8 cellular contexts compared by ENCODE assay signal in the genomic region with DNA sequence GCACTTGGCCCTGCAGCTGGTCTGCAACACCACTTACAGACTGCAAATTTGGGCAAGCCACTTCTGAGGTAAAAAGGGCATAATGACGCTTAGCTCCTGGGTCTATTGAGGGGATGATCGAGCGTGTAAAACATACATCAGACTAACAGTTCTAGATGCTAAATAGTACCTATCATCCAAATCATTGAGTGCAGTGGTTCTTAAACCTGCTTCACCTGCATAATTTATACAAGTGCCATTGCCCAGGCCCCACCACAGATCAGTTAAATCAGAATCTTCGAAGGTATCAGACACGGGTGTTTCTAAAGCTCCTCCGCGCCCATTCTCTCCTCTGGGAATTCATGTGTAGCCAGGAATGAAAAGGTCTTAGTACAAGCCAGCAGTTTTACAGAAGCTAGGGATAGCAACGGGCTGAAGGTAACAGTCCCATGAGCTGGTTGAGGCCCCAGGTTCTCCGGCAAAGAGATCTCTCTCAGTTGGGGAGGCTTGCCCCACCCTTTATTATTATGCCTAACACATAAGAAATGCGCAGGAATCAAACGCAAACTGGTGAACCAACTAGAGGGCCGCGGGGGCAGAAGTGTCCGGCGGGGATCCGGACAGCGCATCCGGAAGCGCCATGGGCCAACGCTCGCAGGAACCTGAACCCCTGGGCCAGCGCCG. TPM values are rescaled to one million over a fixed set of nuclear protein-coding genes. Genes with fewer than 3 reads are reported as not detected.
A peak's percentile ranks its signal among the peaks of the same experiment; 100 is the strongest.
DNase-seq lines count a peak whose midpoint lies in the region; ATAC-seq lines count a peak whose summit lies in the region.

No MANE protein-coding gene starts in this region.

- peaks cover 2% of the 10 kb centered on the region; the same call in 1 of the 2 replicates for H3K36me3 ChIP-seq in ES-I3 (ENCODE audit: insufficient read depth, low read length)
- H3K36me3 ChIP-seq in Karpas-422 (ENCODE audit: insufficient read depth, low read length), result peaks cover 12% of the 10 kb centered on the region; the same call in 1 of the 2 replicates
- peaks cover 7% of the 10 kb centered on the region for H3K36me3 ChIP-seq in ectodermal cell (ENCODE audit: control insufficient read depth, insufficient read depth, low read length)
- peaks cover 13% of the 10 kb centered on the region for H3K36me3 ChIP-seq in neuron (ENCODE audit: insufficient read depth, low read length)

- peaks cover 34% of the 10 kb centered on the region for H3K79me2 ChIP-seq in Karpas-422 (ENCODE audit: low read length)

- H3K9me2 ChIP-seq in Karpas-422 (replicated peaks; ENCODE audit: insufficient read depth, low read length), result no peaks in the 10 kb centered on the region

- H3K4me3 ChIP-seq in Karpas-422 (ENCODE audit: low read length), result peak overlapping the region; percentile 86
- H3K4me3 ChIP-seq in ectodermal cell (ENCODE audit: insufficient read depth, low read depth, low read length), result peak overlapping the region; percentile 90
- H3K4me3 ChIP-seq in neuron (ENCODE audit: low read length), result peak overlapping the region; percentile 81

- H3K27ac ChIP-seq in Karpas-422 (ENCODE audit: low read length), result peak overlapping the region; percentile 49
- H3K27ac ChIP-seq in ectodermal cell (ENCODE audit: insufficient read depth, low read depth, low read length, poor library complexity, severe bottlenecking), result no peak overlapping the region

- H3K4me1 ChIP-seq in ES-I3 (ENCODE audit: insufficient read depth, low read length) (no peaks in the 10 kb centered on the region), Karpas-422 (ENCODE audit: low read length) (peaks cover 34% of the 10 kb centered on the region), ectodermal cell (ENCODE audit: control insufficient read depth, insufficient read depth, low read length) (peaks cover 12% of the 10 kb centered on the region), neuron (ENCODE audit: insufficient read depth, low read length) (peaks cover 16% of the 10 kb centered on the region)

- peak overlapping the region; percentile 29; the same call in 1 of the 2 replicates for H2AFZ ChIP-seq in Karpas-422 (ENCODE audit: low read length)
- peak overlapping the region; percentile 42 for H2AFZ ChIP-seq in neuron (ENCODE audit: low read depth, low read length)

- WGBS in ectodermal cell, 2 experiments, result 16 to 17% methylated on average over 23 of the region's 23 CpGs

- H3K27me3 ChIP-seq in Karpas-422 (ENCODE audit: low read length), result no peaks in the 10 kb centered on the region
- H3K27me3 ChIP-seq in ectodermal cell (ENCODE audit: control insufficient read depth, insufficient read depth, low read length, poor library complexity, severe bottlenecking), result peaks cover 4% of the 10 kb centered on the region
- H3K27me3 ChIP-seq in neuron (ENCODE audit: insufficient read depth, low read length), result no peaks in the 10 kb centered on the region

- H4K20me1 ChIP-seq in Karpas-422 (ENCODE audit: insufficient read depth, low read depth, low read length), result peaks cover 14% of the 10 kb centered on the region; the same call in 1 of the 2 replicates

- no peaks in the 10 kb centered on the region for H3K9me3 ChIP-seq in ES-I3 (ENCODE audit: control insufficient read depth, insufficient read depth, low read length)
- H3K9me3 ChIP-seq in Karpas-422 (ENCODE audit: low read length), result no peaks in the 10 kb centered on the region
- no peaks in the 10 kb centered on the region for H3K9me3 ChIP-seq in ectodermal cell (ENCODE audit: control insufficient read depth, low read length)
- no peaks in the 10 kb centered on the region for H3K9me3 ChIP-seq in neuron (ENCODE audit: low read length)

- peak; percentile 50 for ATAC-seq in GM21529 (IDR thresholded peaks at IDR 0.05; ENCODE audit: unreplicated experiment)

- H3K9ac ChIP-seq in ES-I3 (ENCODE audit: low read depth, low read length) (peak overlapping the region; percentile 75), Karpas-422 (ENCODE audit: low read length) (peak overlapping the region; percentile 90)

- DNase-seq in Karpas-422, result peak; percentile 54
- DNase-seq in GDM1 (lab: John Stamatoyannopoulos, UW), result no peak
- no peak for DNase-seq in NAMALWA (ENCODE audit: low spot score)
- no peak for DNase-seq in DMS153 treated with DMSO at 0.1 percent for 48 hours (lab: John Stamatoyannopoulos, UW; ENCODE audit: unreplicated experiment)

- H3K4me2 ChIP-seq in Karpas-422 (ENCODE audit: low read depth, low read length, poor library complexity, severe bottlenecking), result peak overlapping the region; percentile 91

RNA-seq across cellular contexts. Expression of gene RNF181, which starts 0.7 kb away (rescaled TPM):
- total RNA-seq in Karpas-422 (2014; rRNA removed; shearing (Covaris generic); ENCODE audit: low replicate concordance), result 332 and 398 TPM in 2 replicates
- polyA plus RNA-seq in ectodermal cell (2013, experiment 1 of 4), result 89.3 TPM
- 95.3 TPM for polyA plus RNA-seq in ectodermal cell (2013, experiment 2 of 4)
- 89.7 TPM for polyA plus RNA-seq in ectodermal cell (2013, experiment 3 of 4)
- 108 TPM for polyA plus RNA-seq in ectodermal cell (2013, experiment 4 of 4)

RNA-seq across cellular contexts. Expression of gene TMEM150A, which starts 7.7 kb away (rescaled TPM):
- total RNA-seq in Karpas-422 (2014; rRNA removed; shearing (Covaris generic); ENCODE audit: low replicate concordance), result 13.3 and 17.2 TPM in 2 replicates
- polyA plus RNA-seq in ectodermal cell (2013, experiment 1 of 4), result 18.5 TPM
- 21.2 TPM for polyA plus RNA-seq in ectodermal cell (2013, experiment 2 of 4)
- 19.8 TPM for polyA plus RNA-seq in ectodermal cell (2013, experiment 3 of 4)
- polyA plus RNA-seq in ectodermal cell (2013, experiment 4 of 4), result 20.5 TPM

RNA-seq across cellular contexts. Expression of gene VAMP5, which starts 10.6 kb away (rescaled TPM):
- total RNA-seq in Karpas-422 (2014; rRNA removed; shearing (Covaris generic); ENCODE audit: low replicate concordance), result 0.29 TPM in 1 of 2 replicates, not detected in the other
- polyA plus RNA-seq in ectodermal cell (2013, experiment 1 of 4), result 3.3 TPM
- polyA plus RNA-seq in ectodermal cell (2013, experiment 2 of 4), result 4.0 TPM
- polyA plus RNA-seq in ectodermal cell (2013, experiment 3 of 4), result 3.5 TPM
- polyA plus RNA-seq in ectodermal cell (2013, experiment 4 of 4), result 6.6 TPM

RNA-seq across cellular contexts. Expression of gene C2orf68, which starts 17.0 kb away (rescaled TPM):
- 69.1 and 111 TPM in 2 replicates for total RNA-seq in Karpas-422 (2014; rRNA removed; shearing (Covaris generic); ENCODE audit: low replicate concordance)
- 56.1 TPM for polyA plus RNA-seq in ectodermal cell (2013, experiment 1 of 4)
- polyA plus RNA-seq in ectodermal cell (2013, experiment 2 of 4), result 63.0 TPM
- 54.2 TPM for polyA plus RNA-seq in ectodermal cell (2013, experiment 3 of 4)
- 65.0 TPM for polyA plus RNA-seq in ectodermal cell (2013, experiment 4 of 4)

RNA-seq across cellular contexts. Expression of gene VAMP8, which starts 17.5 kb away (rescaled TPM):
- total RNA-seq in Karpas-422 (2014; rRNA removed; shearing (Covaris generic); ENCODE audit: low replicate concordance), result 122 and 141 TPM in 2 replicates
- polyA plus RNA-seq in ectodermal cell (2013, experiment 1 of 4), result 6.2 TPM
- polyA plus RNA-seq in ectodermal cell (2013, experiment 2 of 4), result 6.6 TPM
- 4.6 TPM for polyA plus RNA-seq in ectodermal cell (2013, experiment 3 of 4)
- 4.9 TPM for polyA plus RNA-seq in ectodermal cell (2013, experiment 4 of 4)
